In genomic region chr1:11037019-11037739, GRCh38 we compare ENCODE assay signal across 3 cellular contexts.
TF ChIP-seq lines count a peak whose summit lies in the region.

No MANE protein-coding gene starts in this region.

TF ChIP-seq in IMR-90, 13 proteins besides CTCF, POLR2A, EP300 and RAD21:
- TF ChIP-seq MAFK (IDR thresholded peaks at IDR 0.05; ENCODE audit: low read depth, low read length): peak; percentile 55

TF ChIP-seq in GM12878, 131 proteins besides CTCF, POLR2A, EP300 and RAD21:
- TF ChIP-seq PKNOX1 (IDR thresholded peaks at IDR 0.05): 0 out of 2 replicates have a peak, but pooled peaks have one; percentile 43

TF ChIP-seq in HepG2, 621 proteins besides CTCF, POLR2A, EP300 and RAD21:
- TF ChIP-seq MAFK (conservative IDR thresholded peaks at IDR 0.05 in 1 of 2, IDR thresholded peaks at IDR 0.05 in 1 of 2; ENCODE audit: low read length in 2 of 2) (peak; percentile 71 to 84; a peak in 3 of 4 replicates), MAFF (IDR thresholded peaks at IDR 0.05; ENCODE audit: low read depth, low read length) (peak; percentile 75; the same call in 1 of the 2 replicates)
TF ChIP-seq in HepG2: peak in this region for 2; not testable (repeated sequence) for 619.
